Comparison of ENCODE assay signal across 9 cellular contexts in genomic region chr16:3170440-3171180, GRCh38. TPM values are rescaled to one million over a fixed set of nuclear protein-coding genes. Genes with fewer than 3 reads are reported as not detected.
DNase-seq lines count a peak whose midpoint lies in the region; ATAC-seq and TF ChIP-seq lines count a peak whose summit lies in the region.
"Had no signal": no experiment of that assay in that cellular context is flagged by ENCODE, and none has a peak within 500 bp of the region (broad histone marks: within the 10 kb centered on the region; RNA-seq: fewer than 3 reads in every experiment).

No MANE protein-coding gene starts in this region.

- H3K27ac Mint-ChIP-seq in activated naive CD8-positive, alpha-beta T cell treated with anti-CD3 and anti-CD28 coated beads, Interleukin-2, amount 50 U/mL, for 24 hours, result peak overlapping the region; percentile 93
- peak overlapping the region; percentile 53 for H3K27ac Mint-ChIP-seq in memory B cell

- H3K27me3 ChIP-seq in AG04450 (ENCODE audit: control insufficient read depth, insufficient read depth, low read length), result peaks cover 58% of the 10 kb centered on the region

- peaks cover 1% of the 10 kb centered on the region for H3K36me3 Mint-ChIP-seq in activated naive CD8-positive, alpha-beta T cell treated with anti-CD3 and anti-CD28 coated beads, Interleukin-2, amount 50 U/mL, for 24 hours (ENCODE audit: low read depth)
- H3K36me3 Mint-ChIP-seq in memory B cell, result no peaks in the 10 kb centered on the region

- no peak for TF ChIP-seq CTCF in AG04450 (IDR thresholded peaks at IDR 0.05; ENCODE audit: low read depth, low read length)

- no peaks in the 10 kb centered on the region; the same call in 1 of the 2 replicates for H3K9me3 ChIP-seq in AG04450 (ENCODE audit: control insufficient read depth, insufficient read depth, low read length)

- peaks cover 44% of the 10 kb centered on the region for H3K4me1 Mint-ChIP-seq in activated naive CD8-positive, alpha-beta T cell treated with anti-CD3 and anti-CD28 coated beads, Interleukin-2, amount 50 U/mL, for 24 hours
- peaks cover 17% of the 10 kb centered on the region for H3K4me1 Mint-ChIP-seq in memory B cell

- CTCF ChIA-PET in AG04450 (lab: Charles Lee), result interaction anchor here (0.7 to 1.2 kb wide), 2 partner anchors 18 to 20 kb away, joined by 3 to 4 read pairs; no protein-coding TSS in a partner anchor

- peak; percentile 5 for ATAC-seq in HG02571 (IDR thresholded peaks at IDR 0.05; ENCODE audit: unreplicated experiment)
- no peak for ATAC-seq in activated naive CD8-positive, alpha-beta T cell treated with anti-CD3 and anti-CD28 coated beads, Interleukin-2, amount 50 U/mL, for 24 hours
- ATAC-seq in memory B cell (ENCODE audit: low read depth), result peak; percentile 11
- ATAC-seq in HG02973 (IDR thresholded peaks at IDR 0.05; ENCODE audit: unreplicated experiment), result no peak
- ATAC-seq in HG03442 (IDR thresholded peaks at IDR 0.05; ENCODE audit: unreplicated experiment), result no peak
- no peak for ATAC-seq in HG03039 (IDR thresholded peaks at IDR 0.05; ENCODE audit: unreplicated experiment)

- POLR2A ChIA-PET in AG04450 (lab: Yijun Ruan, JAX), result interaction anchor here (0.5 to 0.8 kb wide), 3 partner anchors 13 to 287 kb away, joined by 3 to 9 read pairs (median 4); no protein-coding TSS in a partner anchor

- H3K9me3 Mint-ChIP-seq in activated naive CD8-positive, alpha-beta T cell treated with anti-CD3 and anti-CD28 coated beads, Interleukin-2, amount 50 U/mL, for 24 hours, result no peaks in the 10 kb centered on the region
- no peaks in the 10 kb centered on the region for H3K9me3 Mint-ChIP-seq in memory B cell

- peak overlapping the region; percentile 17; the same call in 1 of the 2 replicates for H3K4me3 ChIP-seq in AG04450 (ENCODE audit: low read depth, low read length)

- peak overlapping the region; percentile 79 for H3K4me3 Mint-ChIP-seq in activated naive CD8-positive, alpha-beta T cell treated with anti-CD3 and anti-CD28 coated beads, Interleukin-2, amount 50 U/mL, for 24 hours
- H3K4me3 Mint-ChIP-seq in memory B cell, result peak overlapping the region; percentile 53

- no peak for DNase-seq in AG04450 (ENCODE audit: low read depth, low spot score)
- peak; percentile 46 for DNase-seq in activated naive CD8-positive, alpha-beta T cell treated with anti-CD3 and anti-CD28 coated beads, Interleukin-2, amount 50 U/mL, for 24 hours
- DNase-seq in memory B cell (ENCODE audit: low spot score in 2 of 2), result no peak
- DNase-seq in LoVo (ENCODE audit: low spot score), result no peak
- DNase-seq: foreskin keratinocyte had no signal

- H3K27me3 Mint-ChIP-seq in activated naive CD8-positive, alpha-beta T cell treated with anti-CD3 and anti-CD28 coated beads, Interleukin-2, amount 50 U/mL, for 24 hours, result peaks cover 52% of the 10 kb centered on the region
- peaks cover 19% of the 10 kb centered on the region for H3K27me3 Mint-ChIP-seq in memory B cell

- H3K27ac ChIP-seq in AG04450 (ENCODE audit: low read depth, low read length), result no peak overlapping the region
- H3K27ac ChIP-seq: foreskin keratinocyte had no signal

RNA-seq across cellular contexts. Expression of gene OR1F1, which starts 17.4 kb away (rescaled TPM):
- polyA plus RNA-seq in AG04450 (2011; rRNA removed), result 0.20 and 0.29 TPM in 2 replicates
- polyA minus RNA-seq in AG04450 (2011; rRNA and poly(A)+ RNA removed), result 0.56 and 0.64 TPM in 2 replicates

RNA-seq across cellular contexts. Expression of gene ZNF213, which starts 35.8 kb away (rescaled TPM):
- 0.47 and 1.2 TPM in 2 replicates for polyA plus RNA-seq in AG04450 (2011; rRNA removed)
- 1.1 TPM in 2 replicates for polyA minus RNA-seq in AG04450 (2011; rRNA and poly(A)+ RNA removed)

RNA-seq across cellular contexts. Expression of gene ZNF205, which starts 58.2 kb away (rescaled TPM):
- polyA plus RNA-seq in AG04450 (2011; rRNA removed), result 3.6 and 5.5 TPM in 2 replicates
- 3.0 and 4.2 TPM in 2 replicates for polyA minus RNA-seq in AG04450 (2011; rRNA and poly(A)+ RNA removed)

Comparison
In these comparisons a context has a peak if more than half of its experiments do, and no peak if none do; other contexts are left out.
1. ATAC-seq: peak in HG02571 (single experiment) and memory B cell (single experiment); none in activated naive CD8-positive, alpha-beta T cell treated with anti-CD3 and anti-CD28 coated beads, Interleukin-2, amount 50 U/mL, for 24 hours (single experiment), HG02973 (single experiment), HG03442 (single experiment) and HG03039 (single experiment).